19 cellular contexts compared by ENCODE assay signal in the genomic region with DNA sequence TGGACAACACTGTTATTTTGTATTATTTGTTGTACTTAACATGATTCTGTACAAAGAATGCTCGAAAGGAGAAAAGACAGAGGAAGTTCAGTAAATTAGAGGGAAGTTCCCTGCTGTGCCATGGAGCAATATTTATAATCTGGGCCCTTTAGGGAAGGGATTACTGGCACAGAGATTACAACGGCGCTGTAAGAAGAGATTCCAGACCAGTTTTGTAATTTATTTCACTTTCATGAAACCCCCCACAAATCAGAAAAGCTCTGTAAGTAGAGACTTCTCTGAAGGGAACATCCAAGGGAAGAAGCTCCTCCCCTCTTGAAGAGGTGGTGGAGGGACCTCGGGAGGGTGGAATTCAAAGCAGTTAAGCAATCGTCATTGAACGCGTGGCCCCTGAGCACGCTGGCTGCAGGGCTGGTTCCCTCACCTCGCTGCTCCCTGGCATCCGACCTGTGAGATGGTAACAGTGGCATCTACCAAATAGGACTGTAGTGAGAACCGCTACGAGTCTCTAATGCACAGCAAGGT.
"Had no signal": no experiment of that assay in that cellular context is flagged by ENCODE, and none has a peak within 500 bp of the region (broad histone marks: within the 10 kb centered on the region; RNA-seq: fewer than 3 reads in every experiment).

No MANE protein-coding gene starts in this region.

- H3K27me3 Mint-ChIP-seq: activated naive CD8-positive, alpha-beta T cell treated with anti-CD3 and anti-CD28 coated beads for 36 hours had no signal

- H3K4me1 ChIP-seq: foreskin keratinocyte, sigmoid colon had no signal

- H3K36me3 ChIP-seq: sigmoid colon, thoracic aorta had no signal

- H3K27me3 ChIP-seq: foreskin keratinocyte, sigmoid colon had no signal

- H3K27ac Mint-ChIP-seq: activated naive CD8-positive, alpha-beta T cell treated with anti-CD3 and anti-CD28 coated beads for 36 hours; activated T-cell treated with anti-CD3 and anti-CD28 coated beads, Interleukin-2, amount 50 U/mL, for 72 hours; brain; nephron; T-helper 1 cell treated with Interleukin-12 subunit alpha and Interleukin-12 subunit beta and Interleukin-4 antibody, amounts not matched to agents 30 μg/mL and 1 μg/mL, for 36 hours had no signal

- H3K27ac ChIP-seq: coronary artery, foreskin keratinocyte, sigmoid colon, thoracic aorta had no signal

- H3K36me3 Mint-ChIP-seq: activated naive CD8-positive, alpha-beta T cell treated with anti-CD3 and anti-CD28 coated beads for 36 hours; brain; immature natural killer cell had no signal

- H3K9me3 ChIP-seq: sigmoid colon, thoracic aorta had no signal

- H3K4me3 ChIP-seq: coronary artery, sigmoid colon, thoracic aorta had no signal

- ATAC-seq: activated T-cell treated with anti-CD3 and anti-CD28 coated beads, Interleukin-2, amount 50 U/mL, for 72 hours; foreskin keratinocyte had no signal

- H3K9me3 Mint-ChIP-seq: activated T-cell treated with anti-CD3 and anti-CD28 coated beads, Interleukin-2, amount 50 U/mL, for 72 hours; immature natural killer cell; T-helper 1 cell treated with Interleukin-12 subunit alpha and Interleukin-12 subunit beta and Interleukin-4 antibody, amounts not matched to agents 30 μg/mL and 1 μg/mL, for 36 hours had no signal

- H3K4me3 Mint-ChIP-seq: activated naive CD8-positive, alpha-beta T cell treated with anti-CD3 and anti-CD28 coated beads for 36 hours; activated T-cell treated with anti-CD3 and anti-CD28 coated beads, Interleukin-2, amount 50 U/mL, for 72 hours; brain; immature natural killer cell; nephron; T-helper 1 cell treated with Interleukin-12 subunit alpha and Interleukin-12 subunit beta and Interleukin-4 antibody, amounts not matched to agents 30 μg/mL and 1 μg/mL, for 36 hours had no signal

- DNase-seq: activated CD4-positive, alpha-beta T cell treated with anti-CD3 and anti-CD28 coated beads for 4 hours; activated CD8-positive, alpha-beta memory T cell treated with anti-CD3 and anti-CD28 coated beads, Interleukin-2, amount 50 U/mL, for 48 hours; activated gamma-delta T cell; activated naive CD8-positive, alpha-beta T cell treated with anti-CD3 and anti-CD28 coated beads for 36 hours; activated T-cell treated with anti-CD3 and anti-CD28 coated beads, Interleukin-2, amount 50 U/mL, for 72 hours; central memory CD4-positive, alpha-beta T cell; effector memory CD4-positive, alpha-beta T cell; foreskin keratinocyte; glutamatergic neuron; hypothalamus; immature natural killer cell; sigmoid colon; stimulated activated CD4-positive, alpha-beta T cell treated with anti-CD3 and anti-CD28 coated beads, Interleukin-12 subunit alpha, Interleukin-12 subunit beta, amount 100 ng/mL, for 4 hours; stimulated activated CD4-positive, alpha-beta T cell treated with anti-CD3 and anti-CD28 coated beads, Interleukin-2, amount 100 ng/mL, for 24 hours had no signal
